In the genomic region with DNA sequence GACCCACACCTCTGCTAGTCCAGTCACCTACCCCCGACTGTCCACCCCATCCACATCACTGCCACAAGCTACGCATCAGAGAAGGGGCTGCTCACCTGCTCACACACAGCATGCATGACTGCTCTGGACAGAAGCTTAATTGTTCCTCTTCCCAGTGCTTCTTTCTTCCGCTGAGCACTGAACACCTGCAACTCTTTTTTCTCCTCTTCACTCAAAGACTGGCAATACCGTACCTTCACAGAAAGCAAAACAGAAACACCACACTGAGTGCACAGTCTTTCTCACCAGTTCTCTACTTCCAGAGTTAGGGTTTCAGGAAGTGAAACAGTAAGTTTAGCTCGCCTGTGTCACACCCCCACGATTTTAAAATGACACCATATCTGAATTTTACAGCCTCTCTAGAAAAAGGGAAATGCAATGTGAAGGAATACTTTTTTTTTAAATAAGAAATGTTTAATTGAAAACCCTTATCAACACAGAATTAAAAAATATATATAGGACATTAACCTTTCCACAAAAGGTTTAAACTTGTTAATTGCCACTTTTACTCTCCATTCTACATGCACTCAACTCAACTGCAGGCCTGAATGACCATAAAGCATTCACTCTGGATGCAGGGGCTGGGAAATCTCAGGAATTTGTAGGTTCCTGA, we compare ENCODE assay signal across 8 cellular contexts.
DNase-seq lines count a peak whose midpoint lies in the region; ATAC-seq and TF ChIP-seq lines count a peak whose summit lies in the region.

No MANE protein-coding gene starts in this region.

- CTCF ChIA-PET in CD8-positive, alpha-beta memory T cell (lab: Charles Lee), result interaction anchor here (1.4 kb wide), 1 partner anchor 14 kb away, joined by 5 read pairs; no protein-coding TSS in a partner anchor
- CTCF ChIA-PET in T-cell (lab: Charles Lee), result interaction anchor here in 1 of 2 donors (0.5 kb wide), 1 partner anchor 62 kb away, joined by 4 read pairs; no protein-coding TSS in a partner anchor

- ATAC-seq in GM19025 (IDR thresholded peaks at IDR 0.05; ENCODE audit: low read depth, unreplicated experiment) (peak; percentile 94), HG03066 (IDR thresholded peaks at IDR 0.05; ENCODE audit: low read depth, unreplicated experiment) (peak; percentile 96), T-cell (replicated peaks in 1 of 4) (peak; percentile 9 to 57 (median 39))
- ATAC-seq in stimulated activated effector memory CD8-positive, alpha-beta T cell treated with anti-CD3 and anti-CD28 coated beads, Interleukin-12 subunit alpha, Interleukin-12 subunit beta, amount 100 ng/mL, for 72 hours, result peak; percentile 80

- peaks cover 2% of the 10 kb centered on the region for H3K27me3 ChIP-seq in CD8-positive, alpha-beta memory T cell (ENCODE audit: insufficient read depth, low read length, poor library complexity, severe bottlenecking)
- H3K27me3 ChIP-seq in tibial artery, result no peaks in the 10 kb centered on the region

- H3K4me1 ChIP-seq in CD8-positive, alpha-beta memory T cell (ENCODE audit: insufficient read depth, low read length), result no peaks in the 10 kb centered on the region
- no peaks in the 10 kb centered on the region for H3K4me1 ChIP-seq in tibial artery

- H3K4me3 Mint-ChIP-seq in CD8-positive, alpha-beta memory T cell, result peak overlapping the region in 4 of 7 donors; percentile 29 to 63 (median 38)
- H3K4me3 Mint-ChIP-seq in T-cell, result peak overlapping the region in 2 of 3 donors; percentile 39 to 77
- H3K4me3 Mint-ChIP-seq in stimulated activated effector memory CD8-positive, alpha-beta T cell treated with anti-CD3 and anti-CD28 coated beads, Interleukin-12 subunit alpha, Interleukin-12 subunit beta, amount 100 ng/mL, for 72 hours, result peak overlapping the region; percentile 41

- H3K27ac Mint-ChIP-seq in CD8-positive, alpha-beta memory T cell, result peak overlapping the region in 1 of 8 donors; percentile 12
- H3K27ac Mint-ChIP-seq in T-cell, result no peak overlapping the region
- peak overlapping the region; percentile 65 for H3K27ac Mint-ChIP-seq in stimulated activated effector memory CD8-positive, alpha-beta T cell treated with anti-CD3 and anti-CD28 coated beads, Interleukin-12 subunit alpha, Interleukin-12 subunit beta, amount 100 ng/mL, for 72 hours

- H3K4me3 ChIP-seq in CD8-positive, alpha-beta memory T cell (ENCODE audit: low read length), result no peak overlapping the region
- no peak overlapping the region for H3K4me3 ChIP-seq in tibial artery

- H3K36me3 ChIP-seq in CD8-positive, alpha-beta memory T cell (ENCODE audit: insufficient read depth, low read length), result no peaks in the 10 kb centered on the region
- H3K36me3 ChIP-seq in tibial artery, result peaks cover 3 to 21% (median 12%) of the 10 kb centered on the region in 3 donors

- H3K27ac ChIP-seq in CD8-positive, alpha-beta memory T cell (ENCODE audit: low read depth, low read length), result no peak overlapping the region
- H3K27ac ChIP-seq in tibial artery, result no peak overlapping the region

- H3K9me3 Mint-ChIP-seq in CD8-positive, alpha-beta memory T cell, result no peaks in the 10 kb centered on the region
- no peaks in the 10 kb centered on the region for H3K9me3 Mint-ChIP-seq in T-cell
- no peaks in the 10 kb centered on the region for H3K9me3 Mint-ChIP-seq in stimulated activated effector memory CD8-positive, alpha-beta T cell treated with anti-CD3 and anti-CD28 coated beads, Interleukin-12 subunit alpha, Interleukin-12 subunit beta, amount 100 ng/mL, for 72 hours

- TF ChIP-seq CTCF in tibial artery (IDR thresholded peaks at IDR 0.05), result no peak

- intact Hi-C loops in tibial artery (cut with DNase I; ENCODE audit: low total_unique reads), result no loop called here

- POLR2A ChIA-PET in CD8-positive, alpha-beta memory T cell (lab: Charles Lee), result no interaction called here
- POLR2A ChIA-PET in T-cell (lab: Charles Lee), result no interaction called here

- H3K36me3 Mint-ChIP-seq in CD8-positive, alpha-beta memory T cell, result no peaks in the 10 kb centered on the region
- H3K36me3 Mint-ChIP-seq in T-cell, result no peaks in the 10 kb centered on the region
- H3K36me3 Mint-ChIP-seq in stimulated activated effector memory CD8-positive, alpha-beta T cell treated with anti-CD3 and anti-CD28 coated beads, Interleukin-12 subunit alpha, Interleukin-12 subunit beta, amount 100 ng/mL, for 72 hours, result no peaks in the 10 kb centered on the region

- peaks cover 14 to 22% (median 14%) of the 10 kb centered on the region in 3 donors for H3K4me1 Mint-ChIP-seq in CD8-positive, alpha-beta memory T cell
- H3K4me1 Mint-ChIP-seq in T-cell, result peaks cover 17 to 20% (median 20%) of the 10 kb centered on the region in 3 donors
- H3K4me1 Mint-ChIP-seq in stimulated activated effector memory CD8-positive, alpha-beta T cell treated with anti-CD3 and anti-CD28 coated beads, Interleukin-12 subunit alpha, Interleukin-12 subunit beta, amount 100 ng/mL, for 72 hours, result peaks cover 14% of the 10 kb centered on the region

- DNase-seq in CD8-positive, alpha-beta memory T cell, result no peak
- DNase-seq in T-cell (peak in 1 of 34 experiments; percentile 12), tibial artery (no peak), erythroblast (lab: John Stamatoyannopoulos, UW) (no peak), COLO829 (ENCODE audit: low spot score) (no peak)
- no peak for DNase-seq in stimulated activated effector memory CD8-positive, alpha-beta T cell treated with anti-CD3 and anti-CD28 coated beads, Interleukin-12 subunit alpha, Interleukin-12 subunit beta, amount 100 ng/mL, for 72 hours (ENCODE audit: low spot score in 2 of 2)

- TF ChIP-seq POLR2A in erythroblast (IDR thresholded peaks at IDR 0.05; ENCODE audit: low read length), result no peak

- peaks cover 12 to 63% of the 10 kb centered on the region in 2 donors for H3K27me3 Mint-ChIP-seq in CD8-positive, alpha-beta memory T cell
- peaks cover 19 to 42% of the 10 kb centered on the region in 2 donors for H3K27me3 Mint-ChIP-seq in T-cell

- H3K9me3 ChIP-seq in CD8-positive, alpha-beta memory T cell (ENCODE audit: low read length), result no peaks in the 10 kb centered on the region
- no peaks in the 10 kb centered on the region for H3K9me3 ChIP-seq in tibial artery

Comparison
In these comparisons a context has a peak if more than half of its experiments do, and no peak if none do; other contexts are left out.
1. ATAC-seq: peak in every context shown above with its lines; median percentile 96 in HG03066; 94 in GM19025; 80 in stimulated activated effector memory CD8-positive, alpha-beta T cell treated with anti-CD3 and anti-CD28 coated beads, Interleukin-12 subunit alpha, Interleukin-12 subunit beta, amount 100 ng/mL, for 72 hours; 39 in T-cell.